In genomic region chr21:33867849-33868248, GRCh38 we compare ENCODE assay signal across 7 cellular contexts. TPM values are rescaled to one million over a fixed set of nuclear protein-coding genes. Genes with fewer than 3 reads are reported as not detected.
DNase-seq lines count a peak whose midpoint lies in the region; ATAC-seq and TF ChIP-seq lines count a peak whose summit lies in the region.
"Not testable (repeated sequence)": the region's sequence is repeated elsewhere in the genome, so short reads cannot be mapped to it uniquely, and the experiment has no call there.

No MANE protein-coding gene starts in this region.

- H3F3A ChIP-seq in neural progenitor cell (ENCODE audit: low read depth): not testable (repeated sequence)

- not testable (repeated sequence) for H3K27ac ChIP-seq in CD4-positive, CD25-positive, alpha-beta regulatory T cell (ENCODE audit: insufficient read depth, low read length, poor library complexity, severe bottlenecking); neural progenitor cell

- not testable (repeated sequence) for H3K27me3 ChIP-seq in CD4-positive, CD25-positive, alpha-beta regulatory T cell (ENCODE audit: control insufficient read depth, insufficient read depth, low read length); neural progenitor cell

- not testable (repeated sequence) for H3K9me3 ChIP-seq in CD4-positive, CD25-positive, alpha-beta regulatory T cell (ENCODE audit: control insufficient read depth in 2 of 2, low read length in 2 of 2); neural progenitor cell (ENCODE audit: low read depth)

- not testable (repeated sequence) for H3K36me3 Mint-ChIP-seq in CD4-positive, CD25-positive, alpha-beta regulatory T cell; T-helper 1 cell treated with Interleukin-12 subunit alpha and Interleukin-12 subunit beta and Interleukin-4 antibody, amounts not matched to agents 30 μg/mL and 1 μg/mL, for 36 hours (ENCODE audit: low read depth); activated CD4-positive, alpha-beta T cell treated with anti-CD3 and anti-CD28 coated beads, Interleukin-2, amount 10 ng/mL, durations not matched to agents 7 days and 5 days (ENCODE audit: low read depth); activated T-helper 17 cell treated with anti-CD3 and anti-CD28 coated beads, Interleukin-2, amount 50 U/mL, for 72 hours (ENCODE audit: low read depth); activated naive CD8-positive, alpha-beta T cell treated with anti-CD3 and anti-CD28 coated beads, Interleukin-2, amount 50 U/mL, for 24 hours (ENCODE audit: low read depth); neural progenitor cell

- ATAC-seq in CD4-positive, CD25-positive, alpha-beta regulatory T cell (ENCODE audit: low read depth in 2 of 2); activated T-helper 17 cell treated with anti-CD3 and anti-CD28 coated beads, Interleukin-2, amount 50 U/mL, for 72 hours (replicated peaks); activated naive CD8-positive, alpha-beta T cell treated with anti-CD3 and anti-CD28 coated beads, Interleukin-2, amount 50 U/mL, for 24 hours: not testable (repeated sequence)

- H3K4me3 ChIP-seq in CD4-positive, CD25-positive, alpha-beta regulatory T cell (ENCODE audit: low read depth, low read length); neural progenitor cell: not testable (repeated sequence)

- not testable (repeated sequence) for TF ChIP-seq CTCF in neural progenitor cell (IDR thresholded peaks at IDR 0.05)

- H2AFZ ChIP-seq in neural progenitor cell (replicated peaks): not testable (repeated sequence)

- H3K36me3 ChIP-seq in CD4-positive, CD25-positive, alpha-beta regulatory T cell (ENCODE audit: control insufficient read depth, insufficient read depth, low read length); neural progenitor cell: not testable (repeated sequence)

- peak overlapping the region in 3 of 4 donors; percentile 10 to 76 (median 68) for H3K4me3 Mint-ChIP-seq in CD4-positive, CD25-positive, alpha-beta regulatory T cell
- peak overlapping the region; percentile 26 for H3K4me3 Mint-ChIP-seq in T-helper 1 cell treated with Interleukin-12 subunit alpha and Interleukin-12 subunit beta and Interleukin-4 antibody, amounts not matched to agents 30 μg/mL and 1 μg/mL, for 36 hours
- peak overlapping the region; percentile 26 for H3K4me3 Mint-ChIP-seq in activated CD4-positive, alpha-beta T cell treated with anti-CD3 and anti-CD28 coated beads, Interleukin-2, amount 10 ng/mL, durations not matched to agents 7 days and 5 days
- H3K4me3 Mint-ChIP-seq in activated T-helper 17 cell treated with anti-CD3 and anti-CD28 coated beads, Interleukin-2, amount 50 U/mL, for 72 hours: peak overlapping the region; percentile 22
- H3K4me3 Mint-ChIP-seq in activated naive CD8-positive, alpha-beta T cell treated with anti-CD3 and anti-CD28 coated beads, Interleukin-2, amount 50 U/mL, for 24 hours: peak overlapping the region; percentile 44
- not testable (repeated sequence) for H3K4me3 Mint-ChIP-seq in neural progenitor cell

- CTCF ChIA-PET in activated CD4-positive, alpha-beta T cell treated with anti-CD3 and anti-CD28 coated beads, Interleukin-2, amount 10 ng/mL, durations not matched to agents 7 days and 5 days (lab: Charles Lee): not testable (repeated sequence)

- not testable (repeated sequence) for H3K4me2 ChIP-seq in neural progenitor cell

- POLR2A ChIA-PET in activated CD4-positive, alpha-beta T cell treated with anti-CD3 and anti-CD28 coated beads, Interleukin-2, amount 10 ng/mL, durations not matched to agents 7 days and 5 days (lab: Charles Lee): not testable (repeated sequence)

- not testable (repeated sequence) for H3K9me3 Mint-ChIP-seq in CD4-positive, CD25-positive, alpha-beta regulatory T cell; T-helper 1 cell treated with Interleukin-12 subunit alpha and Interleukin-12 subunit beta and Interleukin-4 antibody, amounts not matched to agents 30 μg/mL and 1 μg/mL, for 36 hours; activated CD4-positive, alpha-beta T cell treated with anti-CD3 and anti-CD28 coated beads, Interleukin-2, amount 10 ng/mL, durations not matched to agents 7 days and 5 days; activated T-helper 17 cell treated with anti-CD3 and anti-CD28 coated beads, Interleukin-2, amount 50 U/mL, for 72 hours; activated naive CD8-positive, alpha-beta T cell treated with anti-CD3 and anti-CD28 coated beads, Interleukin-2, amount 50 U/mL, for 24 hours; neural progenitor cell

- H3K27me3 Mint-ChIP-seq in CD4-positive, CD25-positive, alpha-beta regulatory T cell; activated CD4-positive, alpha-beta T cell treated with anti-CD3 and anti-CD28 coated beads, Interleukin-2, amount 10 ng/mL, durations not matched to agents 7 days and 5 days; activated T-helper 17 cell treated with anti-CD3 and anti-CD28 coated beads, Interleukin-2, amount 50 U/mL, for 72 hours; activated naive CD8-positive, alpha-beta T cell treated with anti-CD3 and anti-CD28 coated beads, Interleukin-2, amount 50 U/mL, for 24 hours; neural progenitor cell (ENCODE audit: insufficient read depth, low read depth): not testable (repeated sequence)
- H3K27me3 Mint-ChIP-seq in T-helper 1 cell treated with Interleukin-12 subunit alpha and Interleukin-12 subunit beta and Interleukin-4 antibody, amounts not matched to agents 30 μg/mL and 1 μg/mL, for 36 hours (ENCODE audit: low read depth): peaks cover 13% of the 10 kb centered on the region

- H4K20me1 ChIP-seq in neural progenitor cell (ENCODE audit: low read depth): not testable (repeated sequence)

- not testable (repeated sequence) for DNase-seq in CD4-positive, CD25-positive, alpha-beta regulatory T cell; activated CD4-positive, alpha-beta T cell treated with anti-CD3 and anti-CD28 coated beads, Interleukin-2, amount 10 ng/mL, durations not matched to agents 7 days and 5 days; activated naive CD8-positive, alpha-beta T cell treated with anti-CD3 and anti-CD28 coated beads, Interleukin-2, amount 50 U/mL, for 24 hours; neural progenitor cell (ENCODE audit: low spot score)
- DNase-seq in left kidney (ENCODE audit: low read depth, low spot score): peak; percentile 60

- H3K4me1 ChIP-seq in CD4-positive, CD25-positive, alpha-beta regulatory T cell (ENCODE audit: control insufficient read depth, insufficient read depth, low read length, poor library complexity, severe bottlenecking); neural progenitor cell: not testable (repeated sequence)

- H3K9ac ChIP-seq in neural progenitor cell: not testable (repeated sequence)

- not testable (repeated sequence) for H3K4me1 Mint-ChIP-seq in CD4-positive, CD25-positive, alpha-beta regulatory T cell; T-helper 1 cell treated with Interleukin-12 subunit alpha and Interleukin-12 subunit beta and Interleukin-4 antibody, amounts not matched to agents 30 μg/mL and 1 μg/mL, for 36 hours (ENCODE audit: low read depth); activated CD4-positive, alpha-beta T cell treated with anti-CD3 and anti-CD28 coated beads, Interleukin-2, amount 10 ng/mL, durations not matched to agents 7 days and 5 days; activated T-helper 17 cell treated with anti-CD3 and anti-CD28 coated beads, Interleukin-2, amount 50 U/mL, for 72 hours; activated naive CD8-positive, alpha-beta T cell treated with anti-CD3 and anti-CD28 coated beads, Interleukin-2, amount 50 U/mL, for 24 hours; neural progenitor cell

- not testable (repeated sequence) for H3K79me2 ChIP-seq in neural progenitor cell (ENCODE audit: low read depth)

- not testable (repeated sequence) for H3K27ac Mint-ChIP-seq in CD4-positive, CD25-positive, alpha-beta regulatory T cell; T-helper 1 cell treated with Interleukin-12 subunit alpha and Interleukin-12 subunit beta and Interleukin-4 antibody, amounts not matched to agents 30 μg/mL and 1 μg/mL, for 36 hours; activated CD4-positive, alpha-beta T cell treated with anti-CD3 and anti-CD28 coated beads, Interleukin-2, amount 10 ng/mL, durations not matched to agents 7 days and 5 days; activated T-helper 17 cell treated with anti-CD3 and anti-CD28 coated beads, Interleukin-2, amount 50 U/mL, for 72 hours; activated naive CD8-positive, alpha-beta T cell treated with anti-CD3 and anti-CD28 coated beads, Interleukin-2, amount 50 U/mL, for 24 hours
- H3K27ac Mint-ChIP-seq in neural progenitor cell: peak overlapping the region; percentile 90

RNA-seq across cellular contexts. Expression of gene ATP5PO, which starts 47.8 kb away (rescaled TPM):
- total RNA-seq in CD4-positive, CD25-positive, alpha-beta regulatory T cell: 119 TPM
- polyA plus RNA-seq in CD4-positive, CD25-positive, alpha-beta regulatory T cell: 100 to 1,000 TPM; 389 to 458 (median 427) TPM
- total RNA-seq in activated CD4-positive, alpha-beta T cell treated with anti-CD3 and anti-CD28 coated beads, Interleukin-2, amount 10 ng/mL, durations not matched to agents 7 days and 5 days: 100 to 1,000 TPM; 190 to 201 TPM
- 100 to 1,000 TPM; 203 to 227 TPM for total RNA-seq in activated T-helper 17 cell treated with anti-CD3 and anti-CD28 coated beads, Interleukin-2, amount 50 U/mL, for 72 hours
- total RNA-seq in neural progenitor cell (ENCODE audit: low replicate concordance): 271 and 309 TPM in 2 replicates
